In the genomic region with DNA sequence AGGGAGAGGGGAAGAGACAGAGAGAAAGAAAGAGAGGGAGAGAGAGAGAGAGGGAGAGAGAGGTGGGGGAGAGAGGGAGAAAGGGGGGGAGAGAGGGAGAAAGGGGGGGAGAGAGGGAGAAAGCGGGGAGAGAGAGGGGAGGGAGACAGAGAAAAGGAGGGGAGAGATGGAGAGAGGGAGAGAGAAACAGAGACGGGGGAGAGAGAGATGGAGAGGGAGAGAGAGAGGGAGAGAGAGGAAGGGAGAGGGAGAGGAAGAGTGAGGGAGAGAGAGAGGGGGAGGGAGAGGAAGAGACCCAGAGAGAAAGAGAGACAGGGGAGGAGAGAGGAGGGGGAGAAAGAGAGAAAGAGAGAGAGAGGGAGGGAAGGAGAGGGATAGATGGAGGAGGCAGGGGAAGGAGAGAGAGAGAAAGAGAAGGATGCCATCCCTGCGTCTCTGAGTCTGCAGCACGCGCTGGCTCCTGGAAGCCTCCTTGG, we compare ENCODE assay signal across 21 cellular contexts.
"Had no signal": no experiment of that assay in that cellular context is flagged by ENCODE, and none has a peak within 500 bp of the region (broad histone marks: within the 10 kb centered on the region; RNA-seq: fewer than 3 reads in every experiment).

No MANE protein-coding gene starts in this region.

- H3K4me1 ChIP-seq: ascending aorta, esophagus squamous epithelium, gastroesophageal sphincter had no signal

- H3K4me3 ChIP-seq: ascending aorta, coronary artery, dorsolateral prefrontal cortex, esophagus squamous epithelium, gastroesophageal sphincter had no signal

- H3K36me3 ChIP-seq: ascending aorta, brain microvascular endothelial cell, esophagus squamous epithelium, gastroesophageal sphincter had no signal

- H3K9me3 ChIP-seq: ascending aorta, esophagus squamous epithelium had no signal

- H3K27ac ChIP-seq: ascending aorta, brain microvascular endothelial cell, coronary artery, dorsolateral prefrontal cortex, epithelial cell of prostate, esophagus squamous epithelium, gastroesophageal sphincter had no signal

- H3K27me3 ChIP-seq: ascending aorta, brain microvascular endothelial cell, dorsolateral prefrontal cortex, esophagus squamous epithelium had no signal

- DNase-seq: activated CD4-positive, alpha-beta memory T cell treated with anti-CD3 and anti-CD28 coated beads, Interleukin-2, amount 10 ng/mL, durations not matched to agents 7 days and 5 days; activated CD4-positive, alpha-beta T cell treated with anti-CD3 and anti-CD28 coated beads for 1 hour; activated CD4-positive, alpha-beta T cell treated with anti-CD3 and anti-CD28 coated beads for 4 hours; activated CD4-positive, alpha-beta T cell treated with anti-CD3 and anti-CD28 coated beads, Interleukin-2, amount 10 ng/mL, durations not matched to agents 7 days and 5 days; activated CD4-positive, alpha-beta T cell treated with anti-CD3 and anti-CD28 coated beads, Interleukin-2, amount 50 U/mL, for 4 hours; activated CD8-positive, alpha-beta memory T cell treated with anti-CD3 and anti-CD28 coated beads, Interleukin-2, amount 50 U/mL, for 48 hours; activated gamma-delta T cell; activated naive CD4-positive, alpha-beta T cell treated with anti-CD3 and anti-CD28 coated beads, Interleukin-2, amount 50 U/mL, for 16 hours; activated naive CD4-positive, alpha-beta T cell treated with Interleukin-2 at 50 U/mL for 16 hours; activated T-cell treated with anti-CD3 and anti-CD28 coated beads for 4 hours; activated T-cell treated with anti-CD3 and anti-CD28 coated beads, Interleukin-2, amount 50 U/mL, for 72 hours; brain microvascular endothelial cell; effector CD4-positive, alpha-beta T cell; esophagus squamous epithelium; foreskin melanocyte; T-helper 2 cell had no signal

- ATAC-seq: activated T-cell treated with anti-CD3 and anti-CD28 coated beads, Interleukin-2, amount 50 U/mL, for 72 hours; gastroesophageal sphincter had no signal
